8 cellular contexts compared by ENCODE assay signal in genomic region chr3:160755776-160756304, GRCh38.
A peak's percentile ranks its signal among the peaks of the same experiment; 100 is the strongest.
DNase-seq lines count a peak whose midpoint lies in the region; ATAC-seq lines count a peak whose summit lies in the region.

PPM1L (plus strand) TSS chr3:160756231.

- ATAC-seq in HG02623 (IDR thresholded peaks at IDR 0.05; ENCODE audit: unreplicated experiment), result peak; percentile 38

- DNase-seq in NCI-H345 (lab: John Stamatoyannopoulos, UW), result peak; percentile 40
- DNase-seq in NCI-H345 treated with DMSO at 0.1 percent for 48 hours (lab: John Stamatoyannopoulos, UW; ENCODE audit: unreplicated experiment), result no peak
- peak; percentile 19 for DNase-seq in NCI-H1092 (lab: John Stamatoyannopoulos, UW)
- peak; percentile 55 for DNase-seq in activated CD4-positive, CD25-positive, alpha-beta regulatory T cell treated with anti-CD3 and anti-CD28 coated beads, Interleukin-2, amount 50 U/mL, for 72 hours
- peak; percentile 86 for DNase-seq in left kidney (ENCODE audit: low read depth, low spot score)
- DNase-seq in stimulated activated CD4-positive, alpha-beta T cell treated with anti-CD3 and anti-CD28 coated beads, Interleukin-2, amount 100 ng/mL, for 4 hours (ENCODE audit: low read depth), result peak; percentile 44

- peak within 1 kb of the TSS; percentile 93 for H3K27ac ChIP-seq in cingulate gyrus (ENCODE audit: low read depth, low read length)
